ENCODE assay signal across 9 cellular contexts in genomic region chrX:2677764-2678163, GRCh38. TPM values are rescaled to one million over a fixed set of nuclear protein-coding genes. Genes with fewer than 3 reads are reported as not detected.
DNase-seq lines count a peak whose midpoint lies in the region; ATAC-seq, FAIRE-seq and TF ChIP-seq lines count a peak whose summit lies in the region.
"Had no signal": no experiment of that assay in that cellular context is flagged by ENCODE, and none has a peak within 500 bp of the region (broad histone marks: within the 10 kb centered on the region; RNA-seq: fewer than 3 reads in every experiment).

No MANE protein-coding gene starts in this region.

- no peak for ATAC-seq in GM21360 (IDR thresholded peaks at IDR 0.05; ENCODE audit: unreplicated experiment)

- TF ChIP-seq CTCF in lower leg skin (IDR thresholded peaks at IDR 0.05) (no peak), D721Med (IDR thresholded peaks at IDR 0.05; ENCODE audit: insufficient read depth, missing control alignments) (no peak)

- no peak overlapping the region for H3K4me3 ChIP-seq in lower leg skin (ENCODE audit: low read depth, poor library complexity, severe bottlenecking)

- no peak for TF ChIP-seq RAD21 in Ishikawa (IDR thresholded peaks at IDR 0.05; ENCODE audit: low read depth)

- TF ChIP-seq POLR2A in lower leg skin (IDR thresholded peaks at IDR 0.05): no peak

- 43 to 48% methylated on average over 10 of the region's 10 CpGs for WGBS in lower leg skin, 2 donors

- DNase-seq in dermis microvascular lymphatic vessel endothelial cell (ENCODE audit: low read depth in 2 of 2) (peak; percentile 63 to 93), lower leg skin (ENCODE audit: low spot score in 2 of 2) (peak; percentile 69 to 94), ureter (ENCODE audit: low spot score) (peak; percentile 69), D721Med (ENCODE audit: insufficient read length, low spot score) (no peak), midbrain (lab: John Stamatoyannopoulos, UW) (no peak)
- no peak for DNase-seq in NK-92 treated with Interleukin-12 subunit alpha and Interleukin-12 subunit beta, amount 100 ng/mL, for 24 hours (lab: John Stamatoyannopoulos, UW)

- no peak for TF ChIP-seq EP300 in Ishikawa (IDR thresholded peaks at IDR 0.05; ENCODE audit: borderline replicate concordance)

- FAIRE-seq in D721Med (lab: Jason Lieb, UNC): no peak
- FAIRE-seq: TTC549 had no signal

- intact Hi-C loops in lower leg skin (cut with DNase I; ENCODE audit: low total_unique reads): no loop called here

TF ChIP-seq in Ishikawa, 13 proteins besides CTCF, POLR2A, EP300 and RAD21:
- TF ChIP-seq ZBTB7A (IDR thresholded peaks at IDR 0.05; ENCODE audit: low read depth): no peak
- TF ChIP-seq, protein P1, sequence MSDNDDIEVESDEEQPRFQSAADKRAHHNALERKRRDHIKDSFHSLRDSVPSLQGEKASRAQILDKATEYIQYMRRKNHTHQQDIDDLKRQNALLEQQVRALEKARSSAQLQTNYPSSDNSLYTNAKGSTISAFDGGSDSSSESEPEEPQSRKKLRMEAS (IDR thresholded peaks at IDR 0.05): peak; percentile 39; the same call in 1 of the 2 replicates

RNA-seq across cellular contexts. Expression of gene CD99, which starts 13.3 kb away (rescaled TPM):
- 199 and 231 TPM in 2 replicates for total RNA-seq in dermis microvascular lymphatic vessel endothelial cell
- 100 to 1,000 TPM; 168 to 384 (median 194) TPM for total RNA-seq in lower leg skin
- 167 TPM for total RNA-seq in ureter

Comparison
In these comparisons a context has a peak if more than half of its experiments do, and no peak if none do; other contexts are left out.
1. DNase-seq: peak in dermis microvascular lymphatic vessel endothelial cell (2 of 2), lower leg skin (2 of 2) and ureter (single experiment); none in D721Med (single experiment), NK-92 treated with Interleukin-12 subunit alpha and Interleukin-12 subunit beta, amount 100 ng/mL, for 24 hours (single experiment) and midbrain (single experiment).